In genomic region chr1:161206411-161207140, GRCh38 we compare ENCODE assay signal across 1 cellular context.
TF ChIP-seq lines count a peak whose summit lies in the region.

No MANE protein-coding gene starts in this region.

TF ChIP-seq in GM23338, 12 proteins besides CTCF, POLR2A, EP300 and RAD21:
- TF ChIP-seq ZNF462 (CRISPR knock-in tag; IDR thresholded peaks at IDR 0.05) (no peak), CREB1 (CRISPR knock-in tag; IDR thresholded peaks at IDR 0.05; ENCODE audit: low read depth) (no peak), STAT1 (IDR thresholded peaks at IDR 0.05; ENCODE audit: unreplicated experiment) (no peak)
